In the genomic region with DNA sequence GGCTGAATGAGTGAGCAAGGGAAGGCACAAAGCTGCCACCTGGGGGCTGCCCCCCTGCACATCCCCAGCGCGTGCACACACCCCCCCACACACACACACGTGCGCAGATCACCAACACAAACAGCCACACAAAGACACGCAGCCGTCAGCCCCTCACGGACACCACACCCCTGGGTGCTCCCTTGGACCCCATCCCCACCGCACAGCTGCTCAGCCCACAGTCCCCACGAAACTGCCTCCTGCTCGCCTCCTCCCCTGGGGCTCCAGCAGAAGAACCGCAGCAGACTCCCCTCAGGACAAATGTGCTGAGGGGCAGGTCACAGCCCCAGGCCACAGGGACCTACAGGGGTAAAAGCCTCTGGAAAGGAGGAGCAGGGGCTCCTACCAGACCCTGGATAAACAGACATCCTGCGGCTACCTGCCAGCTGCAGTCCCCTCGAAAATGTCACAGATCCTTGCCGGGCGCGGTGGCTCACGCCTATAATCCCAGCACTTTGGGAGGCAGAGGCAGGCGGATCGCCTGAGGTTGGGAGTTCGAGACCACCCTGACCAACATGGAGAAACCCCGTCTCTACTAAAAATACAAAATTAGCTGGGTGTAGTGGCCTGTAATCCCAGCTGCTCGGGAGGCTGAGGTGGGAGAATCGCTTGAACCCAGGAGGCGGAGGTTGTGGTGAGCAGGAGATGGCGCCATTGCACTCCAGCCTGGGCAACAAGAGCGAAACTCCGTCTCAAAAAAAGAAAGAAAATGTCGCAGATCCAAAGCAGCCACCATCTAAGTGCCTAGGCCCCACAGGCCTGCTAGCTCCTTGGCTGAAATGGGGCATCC, we compare ENCODE assay signal across 7 cellular contexts. TPM values are rescaled to one million over a fixed set of nuclear protein-coding genes. Genes with fewer than 3 reads are reported as not detected.
DNase-seq lines count a peak whose midpoint lies in the region; ATAC-seq, FAIRE-seq and TF ChIP-seq lines count a peak whose summit lies in the region.
"Had no signal": no experiment of that assay in that cellular context is flagged by ENCODE, and none has a peak within 500 bp of the region (broad histone marks: within the 10 kb centered on the region; RNA-seq: fewer than 3 reads in every experiment).

No MANE protein-coding gene starts in this region.

- H3K79me2 ChIP-seq in H1 (ENCODE audit: control insufficient read depth in 1 of 2, insufficient read depth in 2 of 2, low read length in 2 of 2), result peaks cover 0 to 8% of the 10 kb centered on the region in 2 experiments; a peak in 1 of 4 replicates

- intact Hi-C loops in A673 (cut with micrococcal nuclease; ENCODE audit: unreplicated experiment), result no loop called here

- H3K36me3 ChIP-seq in A673 (ENCODE audit: insufficient read depth, low read length, poor library complexity, severe bottlenecking) (no peaks in the 10 kb centered on the region), H1 (ENCODE audit: control insufficient read depth in 2 of 4, insufficient read depth in 4 of 4, low read length in 3 of 4) (peaks cover 5 to 17% (median 11%) of the 10 kb centered on the region in 4 experiments; a peak in 5 of 8 replicates)

- no peak for TF ChIP-seq EP300 in H1 (IDR thresholded peaks at IDR 0.05; ENCODE audit: borderline replicate concordance in 1 of 2, low read depth in 2 of 2, low read length in 2 of 2)

- H3K14ac ChIP-seq in H1 (ENCODE audit: insufficient read length), result no peak overlapping the region

- H3K27me3 ChIP-seq in A673 (replicated peaks; ENCODE audit: insufficient read depth, low read depth, low read length, poor library complexity) (no peaks in the 10 kb centered on the region), H1 (replicated peaks in 1 of 4; ENCODE audit: control insufficient read depth in 3 of 4, extremely low read depth in 1 of 4, insufficient read depth in 3 of 4, low read length in 3 of 4) (no peaks in the 10 kb centered on the region)

- no peak overlapping the region for H2BK120ac ChIP-seq in H1 (replicated peaks; ENCODE audit: low read depth, low read length)

- H2BK5ac ChIP-seq in H1 (ENCODE audit: low read depth, low read length), result no peak overlapping the region; the same call in 1 of the 2 replicates

- DNase-seq in A673 (ENCODE audit: low spot score), result no peak
- DNase-seq in MV-4-11 (lab: John Stamatoyannopoulos, UW), result peak; percentile 16
- no peak for DNase-seq in H1 (ENCODE audit: low read depth in 1 of 2, low spot score in 2 of 2)
- DNase-seq in NCI-H748 treated with DMSO at 0.1 percent for 48 hours (lab: John Stamatoyannopoulos, UW), result no peak
- no peak for DNase-seq in kidney glomerular epithelial cell (lab: John Stamatoyannopoulos, UW)

- H3K4me2 ChIP-seq in H1 (ENCODE audit: insufficient read depth in 1 of 2, low read depth in 2 of 2, low read length in 2 of 2), result no peak overlapping the region

- no peak overlapping the region for H4K91ac ChIP-seq in H1 (replicated peaks; ENCODE audit: insufficient read length, low read length)

- H4K5ac ChIP-seq in H1 (ENCODE audit: insufficient read length, low read depth, low read length), result no peak overlapping the region

- H3K18ac ChIP-seq in H1 (ENCODE audit: extremely low read depth, low read length), result no peak overlapping the region

- POLR2A ChIA-PET in A673 (lab: Charles Lee; ENCODE audit: low non-redundant PET), result no interaction called here
- POLR2A ChIA-PET in H1 (lab: Charles Lee; ENCODE audit: partially characterized antibody), result interaction anchor here (0.6 to 3.7 kb wide), 9 partner anchors 8 to 398 kb away, joined by 3 to 13 read pairs (median 7); partner anchors contain the start of genes PPM1M, RPL29 and WDR82

- peak; percentile 56 to 62 for TF ChIP-seq RAD21 in H1 (IDR thresholded peaks at IDR 0.05 in 1 of 2, conservative IDR thresholded peaks at IDR 0.05 in 1 of 2; ENCODE audit: low read depth in 2 of 2, low read length in 2 of 2)

- FAIRE-seq in H1 (lab: Jason Lieb, UNC), result no peak

- peak overlapping the region; percentile 15; the same call in 1 of the 2 replicates for H4K8ac ChIP-seq in H1 (ENCODE audit: extremely low read depth, insufficient read depth, low read length)

- H3K9me3 ChIP-seq in A673 (ENCODE audit: low read depth, low read length, poor library complexity, severe bottlenecking) (no peaks in the 10 kb centered on the region), H1 (ENCODE audit: insufficient read depth in 2 of 2, low read depth in 1 of 2, low read length in 1 of 2) (no peaks in the 10 kb centered on the region)

- H3K56ac ChIP-seq in H1 (replicated peaks; ENCODE audit: insufficient read length, low read depth, low read length), result no peak overlapping the region

- H3K27ac ChIP-seq in A673 (ENCODE audit: low read depth, low read length, poor library complexity, severe bottlenecking), result no peak overlapping the region
- no peak overlapping the region for H3K27ac ChIP-seq in H1 (ENCODE audit: low read depth, low read length)

- H3K4me1 ChIP-seq in A673 (ENCODE audit: insufficient read depth, low read length, poor library complexity, severe bottlenecking), result no peaks in the 10 kb centered on the region
- H3K4me1 ChIP-seq in H1 (replicated peaks in 1 of 4; ENCODE audit: control insufficient read depth in 3 of 4, insufficient read depth in 4 of 4, low read length in 3 of 4), result peaks cover 0 to 19% (median 12%) of the 10 kb centered on the region in 4 experiments; a peak in 6 of 7 replicates

- no peaks in the 10 kb centered on the region for H3K23me2 ChIP-seq in H1 (ENCODE audit: low read depth, low read length)

- H4K20me1 ChIP-seq in H1 (replicated peaks in 1 of 2; ENCODE audit: control insufficient read depth in 1 of 2, insufficient read depth in 2 of 2, low read length in 2 of 2), result peaks cover 10 to 13% of the 10 kb centered on the region in 2 experiments

- H2BK12ac ChIP-seq in H1 (ENCODE audit: low read depth, low read length), result 0 out of 2 replicates have a peak overlapping the region, but pooled peaks have one; percentile 39

- H3K4me3 ChIP-seq in A673 (ENCODE audit: low read depth, low read length, poor library complexity, severe bottlenecking) (no peak overlapping the region), H1 (ENCODE audit: extremely low read depth in 1 of 4, insufficient read depth in 2 of 4, low read depth in 3 of 4, low read length in 4 of 4) (no peak overlapping the region)

- H2AK5ac ChIP-seq in H1 (ENCODE audit: low read depth, low read length), result no peak overlapping the region

- H3K23ac ChIP-seq in H1 (ENCODE audit: insufficient read length), result no peak overlapping the region

- CTCF ChIA-PET in A673 (lab: Charles Lee), result no interaction called here
- CTCF ChIA-PET in H1 (lab: Charles Lee; ENCODE audit: partially characterized antibody), result interaction anchor here (0.6 to 14.4 kb wide), 41 partner anchors 15 to 229 kb away, joined by 3 to 336 read pairs (median 4); partner anchors contain the start of genes PPM1M, SEMA3G, TLR9 and WDR82

- TF ChIP-seq CTCF in A673 (conservative IDR thresholded peaks at IDR 0.05; ENCODE audit: low read depth, low read length) (0 out of 2 replicates have a peak, but pooled peaks have one; percentile 22), H1 (IDR thresholded peaks at IDR 0.05; ENCODE audit: control extremely low read depth in 1 of 3, insufficient read depth in 1 of 3, low read depth in 1 of 3, low read length in 3 of 3) (peak in 2 of 3 experiments; percentile 40 to 52; a peak in 3 of 4 replicates)

- BruUV-seq in A673 (replicated peaks; lab: Mats Ljungman, UMichigan), result no TSS peak

- H2BK15ac ChIP-seq in H1 (ENCODE audit: low read length), result no peak overlapping the region

- 88% methylated on average over 23 of the region's 28 CpGs; no CpG with 5 or more reads in 1 of the 2 experiments for WGBS in H1 (ENCODE audit: extremely low coverage in 1 of 2, insufficient coverage in 1 of 2, insufficient read length in 1 of 2, insufficient replicate concordance in 2 of 2, low coverage in 1 of 2, low lambda C conversion rate in 2 of 2, missing lambda C conversion rate in 1 of 2), 2 experiments

- no peak for TF ChIP-seq POLR2A in H1 (IDR thresholded peaks at IDR 0.05; ENCODE audit: control extremely low read depth in 1 of 2, low read depth in 2 of 2, low read length in 2 of 2)

- H2BK20ac ChIP-seq in H1 (ENCODE audit: low read length), result no peak overlapping the region

- no peak overlapping the region for H3K4ac ChIP-seq in H1 (replicated peaks; ENCODE audit: insufficient read length, low read depth, low read length)

- ATAC-seq in HG02840 (IDR thresholded peaks at IDR 0.05; ENCODE audit: low FRiP score, unreplicated experiment), result no peak

- no peak overlapping the region for H2AFZ ChIP-seq in H1 (ENCODE audit: low read length)

- peaks cover 9% of the 10 kb centered on the region for H3K79me1 ChIP-seq in H1 (ENCODE audit: low read depth, low read length)

- H3K9ac ChIP-seq in H1 (replicated peaks in 1 of 4; ENCODE audit: extremely low read depth in 1 of 4, low read depth in 3 of 4, low read length in 3 of 4), result no peak overlapping the region

RNA-seq across cellular contexts. Expression of gene TWF2, which starts 6.5 kb away (rescaled TPM):
- total RNA-seq in A673 (2021), result 18.3 and 21.0 TPM in 2 replicates
- 62.6 and 65.2 TPM in 2 replicates for total RNA-seq in H1 (2021; fragmentation: NEBNext Ultra II Directional; extraction: Animal tissue kit (Norgen Biotek cat#: 25700))
- 90.4 and 135 TPM in 2 replicates for polyA plus RNA-seq in H1 (2011; rRNA removed)
- polyA plus RNA-seq in H1 (2011; cell fraction: cytosol; rRNA removed), result 119 TPM
- 109 TPM for polyA plus RNA-seq in H1 (2011; cell fraction: nucleus; rRNA removed)
- polyA plus RNA-seq in H1 (2012, experiment 1 of 2), result 54.0 to 76.2 TPM (median 70.9 TPM) in 4 replicates
- 80.6 TPM for polyA plus RNA-seq in H1 (2012, experiment 2 of 2)
- 44.5 TPM for polyA plus RNA-seq in H1 (2013, experiment 1 of 2)
- polyA plus RNA-seq in H1 (2013, experiment 2 of 2), result 43.3 TPM
- 48.4 and 59.6 TPM in 2 replicates for polyA minus RNA-seq in H1 (2011; rRNA and poly(A)+ RNA removed)
- 55.5 TPM for polyA minus RNA-seq in H1 (2011; cell fraction: cytosol; rRNA and poly(A)+ RNA removed)
- 25.6 TPM for polyA minus RNA-seq in H1 (2011; cell fraction: nucleus; rRNA and poly(A)+ RNA removed)

RNA-seq across cellular contexts. Expression of gene TLR9, which starts 7.0 kb away (rescaled TPM):
- total RNA-seq in A673 (2021), result not detected in 2 replicates
- not detected in 2 replicates for total RNA-seq in H1 (2021; fragmentation: NEBNext Ultra II Directional; extraction: Animal tissue kit (Norgen Biotek cat#: 25700))
- polyA plus RNA-seq in H1 (2011; rRNA removed), result 0.05 and 0.06 TPM in 2 replicates
- not detected for polyA plus RNA-seq in H1 (2011; cell fraction: cytosol; rRNA removed)
- not detected for polyA plus RNA-seq in H1 (2011; cell fraction: nucleus; rRNA removed)
- polyA plus RNA-seq in H1 (2012, experiment 1 of 2), result 0.08 to 0.11 TPM in 2 of 4 replicates, not detected in the others
- not detected for polyA plus RNA-seq in H1 (2012, experiment 2 of 2)
- polyA plus RNA-seq in H1 (2013, experiment 1 of 2), result not detected
- polyA plus RNA-seq in H1 (2013, experiment 2 of 2), result not detected
- polyA minus RNA-seq in H1 (2011; rRNA and poly(A)+ RNA removed), result 0.06 TPM in 1 of 2 replicates, not detected in the other
- not detected for polyA minus RNA-seq in H1 (2011; cell fraction: cytosol; rRNA and poly(A)+ RNA removed)
- not detected for polyA minus RNA-seq in H1 (2011; cell fraction: nucleus; rRNA and poly(A)+ RNA removed)
- total RNA-seq: endothelial cell of umbilical vein had no signal
- polyA plus RNA-seq: endothelial cell of umbilical vein had no signal

RNA-seq across cellular contexts. Expression of gene PPM1M, which starts 13.1 kb away (rescaled TPM):
- total RNA-seq in A673 (2021), result 3.6 and 5.8 TPM in 2 replicates
- total RNA-seq in H1 (2021; fragmentation: NEBNext Ultra II Directional; extraction: Animal tissue kit (Norgen Biotek cat#: 25700)), result 5.2 and 5.4 TPM in 2 replicates
- polyA plus RNA-seq in H1 (2011; rRNA removed), result 5.1 and 6.3 TPM in 2 replicates
- polyA plus RNA-seq in H1 (2011; cell fraction: cytosol; rRNA removed), result 6.3 TPM
- 15.4 TPM for polyA plus RNA-seq in H1 (2011; cell fraction: nucleus; rRNA removed)
- polyA plus RNA-seq in H1 (2012, experiment 1 of 2), result 4.8 to 6.4 TPM (median 5.3 TPM) in 4 replicates
- polyA plus RNA-seq in H1 (2012, experiment 2 of 2), result 5.8 TPM
- polyA plus RNA-seq in H1 (2013, experiment 1 of 2), result 2.7 TPM
- polyA plus RNA-seq in H1 (2013, experiment 2 of 2), result 3.0 TPM
- 7.5 and 11.2 TPM in 2 replicates for polyA minus RNA-seq in H1 (2011; rRNA and poly(A)+ RNA removed)
- polyA minus RNA-seq in H1 (2011; cell fraction: cytosol; rRNA and poly(A)+ RNA removed), result 5.2 TPM
- 2.0 TPM for polyA minus RNA-seq in H1 (2011; cell fraction: nucleus; rRNA and poly(A)+ RNA removed)

RNA-seq across cellular contexts. Expression of gene ALAS1, which starts 34.5 kb away (rescaled TPM):
- total RNA-seq in A673 (2021), result 52.2 and 58.6 TPM in 2 replicates
- 45.2 and 45.9 TPM in 2 replicates for total RNA-seq in H1 (2021; fragmentation: NEBNext Ultra II Directional; extraction: Animal tissue kit (Norgen Biotek cat#: 25700))
- 84.4 and 87.7 TPM in 2 replicates for polyA plus RNA-seq in H1 (2011; rRNA removed)
- polyA plus RNA-seq in H1 (2011; cell fraction: cytosol; rRNA removed), result 64.0 TPM
- 66.4 TPM for polyA plus RNA-seq in H1 (2011; cell fraction: nucleus; rRNA removed)
- polyA plus RNA-seq in H1 (2012, experiment 1 of 2), result 57.7 to 63.5 TPM (median 60.7 TPM) in 4 replicates
- 49.0 TPM for polyA plus RNA-seq in H1 (2012, experiment 2 of 2)
- polyA plus RNA-seq in H1 (2013, experiment 1 of 2), result 34.1 TPM
- polyA plus RNA-seq in H1 (2013, experiment 2 of 2), result 31.3 TPM
- polyA minus RNA-seq in H1 (2011; rRNA and poly(A)+ RNA removed), result 57.3 and 64.7 TPM in 2 replicates
- 30.9 TPM for polyA minus RNA-seq in H1 (2011; cell fraction: cytosol; rRNA and poly(A)+ RNA removed)
- 24.2 TPM for polyA minus RNA-seq in H1 (2011; cell fraction: nucleus; rRNA and poly(A)+ RNA removed)

RNA-seq across cellular contexts. Expression of gene WDR82, which starts 46.0 kb away (rescaled TPM):
- total RNA-seq in A673 (2021), result 50.1 and 54.3 TPM in 2 replicates
- 77.2 and 82.7 TPM in 2 replicates for total RNA-seq in H1 (2021; fragmentation: NEBNext Ultra II Directional; extraction: Animal tissue kit (Norgen Biotek cat#: 25700))
- 25.8 and 33.5 TPM in 2 replicates for polyA plus RNA-seq in H1 (2011; rRNA removed)
- 39.1 TPM for polyA plus RNA-seq in H1 (2011; cell fraction: cytosol; rRNA removed)
- polyA plus RNA-seq in H1 (2011; cell fraction: nucleus; rRNA removed), result 15.2 TPM
- 51.4 to 74.4 TPM (median 59.0 TPM) in 4 replicates for polyA plus RNA-seq in H1 (2012, experiment 1 of 2)
- polyA plus RNA-seq in H1 (2012, experiment 2 of 2), result 15.1 TPM
- polyA plus RNA-seq in H1 (2013, experiment 1 of 2), result 26.5 TPM
- polyA plus RNA-seq in H1 (2013, experiment 2 of 2), result 26.3 TPM
- 75.6 and 86.5 TPM in 2 replicates for polyA minus RNA-seq in H1 (2011; rRNA and poly(A)+ RNA removed)
- polyA minus RNA-seq in H1 (2011; cell fraction: cytosol; rRNA and poly(A)+ RNA removed), result 38.2 TPM
- polyA minus RNA-seq in H1 (2011; cell fraction: nucleus; rRNA and poly(A)+ RNA removed), result 25.1 TPM
